In the genomic region with DNA sequence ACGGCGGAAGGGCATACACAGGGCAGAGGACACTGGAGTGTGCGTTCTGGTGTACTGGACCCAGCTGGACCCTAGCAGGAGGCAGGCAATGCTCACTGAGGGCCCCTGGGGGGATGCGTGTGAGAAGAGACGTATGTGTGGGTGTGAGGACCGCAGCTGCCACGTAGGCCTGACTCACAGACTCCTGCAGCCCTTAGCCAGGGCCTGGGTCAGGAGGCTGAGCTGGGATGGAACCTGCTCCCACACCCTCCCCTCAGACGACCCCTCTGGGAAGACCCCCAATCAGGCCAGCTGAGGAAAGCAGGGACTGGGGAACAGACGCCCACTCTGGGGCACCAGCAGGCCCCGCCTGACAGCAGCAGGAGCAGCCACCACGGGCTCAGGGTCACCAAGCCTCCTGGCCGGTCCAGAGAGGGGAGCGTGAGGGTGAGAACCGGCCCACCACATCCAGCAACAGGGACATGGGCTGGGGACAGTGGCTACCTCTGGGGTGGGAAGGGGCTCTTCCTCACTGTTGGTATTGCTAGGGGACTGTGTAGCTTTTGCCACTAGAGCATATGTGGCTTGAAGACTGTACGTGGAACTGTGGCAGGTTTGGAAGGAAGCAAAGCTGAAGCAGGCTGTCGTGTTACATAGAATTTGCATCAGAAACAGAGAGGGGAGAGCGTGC, we compare ENCODE assay signal across 8 cellular contexts. TPM values are rescaled to one million over a fixed set of nuclear protein-coding genes. Genes with fewer than 3 reads are reported as not detected.
DNase-seq lines count a peak whose midpoint lies in the region; ATAC-seq, FAIRE-seq and TF ChIP-seq lines count a peak whose summit lies in the region.
"Not testable (repeated sequence)": the region's sequence is repeated elsewhere in the genome, so short reads cannot be mapped to it uniquely, and the experiment has no call there.
"Had no signal": no experiment of that assay in that cellular context is flagged by ENCODE, and none has a peak within 500 bp of the region (broad histone marks: within the 10 kb centered on the region; RNA-seq: fewer than 3 reads in every experiment).

No MANE protein-coding gene starts in this region.

- not testable (repeated sequence) for H2AK5ac ChIP-seq in H9 (ENCODE audit: insufficient read length, low read length)

- peaks cover 2 to 31% (median 12%) of the 10 kb centered on the region in 3 experiments; a peak in 5 of 7 replicates for H3K36me3 Mint-ChIP-seq in H9 (ENCODE audit: insufficient read depth in 1 of 3, low read depth in 3 of 3)
- not testable (repeated sequence) for H3K36me3 Mint-ChIP-seq in glutamatergic neuron (ENCODE audit: unreplicated experiment)

- DNase-seq in AG09319 (ENCODE audit: extremely low read depth, low read depth) (peak; percentile 22), RPMI7951 (ENCODE audit: low read depth) (peak; percentile 96), posterior vena cava (ENCODE audit: low spot score) (peak; percentile 84)
- DNase-seq in H9; K562 (ENCODE audit: extremely low read depth in 1 of 4, low spot score in 3 of 4); glutamatergic neuron: not testable (repeated sequence)

- H3K27me3 Mint-ChIP-seq in H9 (ENCODE audit: low read depth); glutamatergic neuron (ENCODE audit: unreplicated experiment): not testable (repeated sequence)

- not testable (repeated sequence) for H2AFZ ChIP-seq in H9 (ENCODE audit: low read length); K562 (ENCODE audit: low read depth, low read length)

- BruUV-seq in K562 (replicated peaks; lab: Mats Ljungman, UMichigan): not testable (repeated sequence)

- not testable (repeated sequence) for H3K4me3 Mint-ChIP-seq in H9; glutamatergic neuron (ENCODE audit: unreplicated experiment)

- H3K4ac ChIP-seq in H9 (ENCODE audit: low read depth, low read length): not testable (repeated sequence)

- H4K20me1 ChIP-seq in H9 (ENCODE audit: control insufficient read depth, insufficient read depth, insufficient read length); K562 (replicated peaks; ENCODE audit: control insufficient read depth, insufficient read depth, low read length): not testable (repeated sequence)

- FAIRE-seq in K562 (lab: Jason Lieb, UNC): not testable (repeated sequence)

- H3K14ac ChIP-seq in H9 (ENCODE audit: insufficient read depth, low read length): not testable (repeated sequence)

- not testable (repeated sequence) for H3K79me1 ChIP-seq in H9 (ENCODE audit: insufficient read depth, low read depth, low read length, poor library complexity, severe bottlenecking)

- WGBS in H9 (ENCODE audit: extremely low coverage, insufficient read length, low lambda C conversion rate): no CpG with 5 or more reads among the region's 17 CpGs
- WGBS in K562 (ENCODE audit: insufficient coverage, low coverage, missing lambda C conversion rate): 83% methylated on average over 12 of the region's 17 CpGs

- intact Hi-C loops in K562 (cut with micrococcal nuclease); posterior vena cava (cut with DNase I): not testable (repeated sequence)

- H3K23me2 ChIP-seq in H9 (ENCODE audit: insufficient read length, low read depth, low read length, poor library complexity, severe bottlenecking): not testable (repeated sequence)

- H3T11ph ChIP-seq in H9 (ENCODE audit: low read length): not testable (repeated sequence)

- not testable (repeated sequence) for H2BK20ac ChIP-seq in H9 (ENCODE audit: low read depth, low read length, poor library complexity, severe bottlenecking)

- peaks cover 25% of the 10 kb centered on the region; the same call in 1 of the 3 replicates for H3K36me3 ChIP-seq in K562 (ENCODE audit: control insufficient read depth, insufficient read depth, low read length)

- H3K9me3 ChIP-seq in H9 (ENCODE audit: control insufficient read depth, low read depth, low read length); K562 (replicated peaks; ENCODE audit: control insufficient read depth, insufficient read depth, low read depth, low read length): not testable (repeated sequence)

- ATAC-seq in K562: not testable (repeated sequence)
- peak; percentile 6 for ATAC-seq in esophagus mucosa

- not testable (repeated sequence) for H3K9ac ChIP-seq in H9 (ENCODE audit: extremely low read depth, insufficient read length, low read length); K562 (ENCODE audit: insufficient read depth in 1 of 2, low read depth in 2 of 2, low read length in 2 of 2)

- H4K91ac ChIP-seq in H9 (ENCODE audit: insufficient read length, low read depth, low read length): not testable (repeated sequence)

- H3K9me3 Mint-ChIP-seq in H9; glutamatergic neuron (ENCODE audit: unreplicated experiment): not testable (repeated sequence)

- not testable (repeated sequence) for H3K4me1 ChIP-seq in H9 (ENCODE audit: insufficient read depth, low read length); K562 (replicated peaks in 1 of 2; ENCODE audit: control insufficient read depth in 2 of 2, insufficient read depth in 2 of 2, low read length in 2 of 2)

- not testable (repeated sequence) for H3K27me3 ChIP-seq in H9 (ENCODE audit: insufficient read depth, low read length); K562 (ENCODE audit: control insufficient read depth in 2 of 2, insufficient read depth in 2 of 2, low read length in 2 of 2)

- CTCF ChIA-PET in K562 (lab: Yijun Ruan, JAX; ENCODE audit: low intra/inter-chr PET ratio): not testable (repeated sequence)

- not testable (repeated sequence) for H3K56ac ChIP-seq in H9 (ENCODE audit: insufficient read length, low read depth, low read length)

- H3K23ac ChIP-seq in H9 (ENCODE audit: insufficient read length, low read depth, low read length): not testable (repeated sequence)

- H3K27ac Mint-ChIP-seq in H9: peak overlapping the region in 2 of 3 experiments; percentile 7 to 23; a peak in 2 of 7 replicates
- H3K27ac Mint-ChIP-seq in glutamatergic neuron (ENCODE audit: unreplicated experiment): peak overlapping the region; percentile 67

- TF ChIP-seq EP300 in K562 (IDR thresholded peaks at IDR 0.05; ENCODE audit: low read length): not testable (repeated sequence)

- TF ChIP-seq RAD21 in K562 (CRISPR knock-in tag; conservative IDR thresholded peaks at IDR 0.05 in 1 of 2, IDR thresholded peaks at IDR 0.05 in 1 of 2): not testable (repeated sequence)

- not testable (repeated sequence) for H3K79me2 ChIP-seq in H9 (ENCODE audit: insufficient read depth, low read length); K562 (ENCODE audit: control insufficient read depth, insufficient read depth, low read length)

- in situ Hi-C loops in K562 (cut with MboI): not testable (repeated sequence)

- not testable (repeated sequence) for H2BK15ac ChIP-seq in H9 (ENCODE audit: low read depth, low read length)

- POLR2A ChIA-PET in K562 (lab: Yijun Ruan, JAX): not testable (repeated sequence)

- not testable (repeated sequence) for H3K4me2 ChIP-seq in H9 (ENCODE audit: insufficient read depth, insufficient read length, low read length); K562 (ENCODE audit: insufficient read depth, low read length)

- H3K9me1 ChIP-seq in K562 (ENCODE audit: control insufficient read depth, insufficient read depth, low read length): not testable (repeated sequence)

- not testable (repeated sequence) for H2BK120ac ChIP-seq in H9 (ENCODE audit: low read depth, low read length, poor library complexity, severe bottlenecking)

- not testable (repeated sequence) for H4K8ac ChIP-seq in H9 (replicated peaks; ENCODE audit: insufficient read length, low read depth, low read length)

- not testable (repeated sequence) for H4K5ac ChIP-seq in H9 (ENCODE audit: insufficient read length, low read depth, low read length)

- TF ChIP-seq POLR2A in K562 (conservative IDR thresholded peaks at IDR 0.05): not testable (repeated sequence)

- not testable (repeated sequence) for H3K4me3 ChIP-seq in K562

- not testable (repeated sequence) for H3K4me1 Mint-ChIP-seq in H9; glutamatergic neuron (ENCODE audit: low read depth, unreplicated experiment)

- not testable (repeated sequence) for H3K27ac ChIP-seq in H9 (ENCODE audit: insufficient read length, low read depth, low read length); K562 (ENCODE audit: extremely low read depth, low read depth, low read length)

- TF ChIP-seq CTCF in AG09319 (IDR thresholded peaks at IDR 0.05; ENCODE audit: low read depth, low read length); H9 (conservative IDR thresholded peaks at IDR 0.05); K562 (IDR thresholded peaks at IDR 0.05 in 2 of 3, conservative IDR thresholded peaks at IDR 0.05 in 1 of 3; ENCODE audit: insufficient read depth in 2 of 3, low read depth in 1 of 3, low read length in 3 of 3); glutamatergic neuron (IDR thresholded peaks at IDR 0.05; ENCODE audit: partially characterized antibody, unreplicated experiment): not testable (repeated sequence)

- not testable (repeated sequence) for H2BK12ac ChIP-seq in H9 (ENCODE audit: insufficient read length, low read depth, low read length)

- not testable (repeated sequence) for H2BK5ac ChIP-seq in H9 (ENCODE audit: insufficient read length, low read length)

- H3K18ac ChIP-seq in H9 (ENCODE audit: insufficient read length, low read depth, low read length): not testable (repeated sequence)

RNA-seq across cellular contexts. Expression of gene PKD1, which starts 28.4 kb away (rescaled TPM):
- total RNA-seq in H9 (2021) (73.5 and 88.0 TPM in 2 replicates), K562 (2014; rRNA removed) (35.9 and 37.1 TPM in 2 replicates), K562 (2014; rRNA removed; fragmentation: Illumina TruSeq; extraction: Trizol) (4.5 and 7.0 TPM in 2 replicates), K562 (2015; rRNA removed; fragmentation: Illumina TruSeq; extraction: Trizol) (20.2 and 23.9 TPM in 2 replicates), K562 (2021) (65.5 and 93.5 TPM in 2 replicates), esophagus mucosa (34.8 TPM), glutamatergic neuron (ENCODE audit: unreplicated experiment) (628 TPM), posterior vena cava (100 to 1,000 TPM; 177 to 181 TPM)
- total RNA-seq in RPMI7951 (2014; rRNA removed; shearing (Covaris generic)): 19.1 and 29.9 TPM in 2 replicates
- total RNA-seq in K562 (2011; cell fraction: chromatin; rRNA removed; ENCODE audit: low replicate concordance): 153 and 616 TPM in 2 replicates
- total RNA-seq in K562 (2011; cell fraction: nucleolus; rRNA removed): 429 and 449 TPM in 2 replicates
- 168 and 178 TPM in 2 replicates for total RNA-seq in K562 (2011; cell fraction: nucleoplasm; rRNA removed)
- polyA plus RNA-seq in K562 (2011; rRNA removed) (12.6 and 21.4 TPM in 2 replicates), K562 (2014; fragmentation: Illumina TruSeq; extraction: Trizol) (6.9 and 21.8 TPM in 2 replicates), K562 (2014; fragmentation: Nextera tagmentation; extraction: Ambion mirVana) (under 1 TPM; 0.23 to 0.28 TPM), K562 (2014; rRNA removed) (42.3 and 54.4 TPM in 2 replicates)
- 19.4 and 51.6 TPM in 2 replicates for polyA plus RNA-seq in K562 (2011; cell fraction: cytosol; rRNA removed)
- 204 and 342 TPM in 2 replicates for polyA plus RNA-seq in K562 (2011; cell fraction: nucleus; rRNA removed)
- polyA plus RNA-seq in K562 (2012): 41.5 and 96.4 TPM in 2 replicates
- polyA minus RNA-seq in K562 (2011; rRNA and poly(A)+ RNA removed): 11.9 and 18.2 TPM in 2 replicates
- 46.2 and 53.6 TPM in 2 replicates for polyA minus RNA-seq in K562 (2011; cell fraction: cytosol; rRNA and poly(A)+ RNA removed)
- polyA minus RNA-seq in K562 (2011; cell fraction: nucleus; rRNA and poly(A)+ RNA removed): 87.5 and 110 TPM in 2 replicates

RNA-seq across cellular contexts. Expression of gene RAB26, which starts 41.2 kb away (rescaled TPM):
- total RNA-seq in H9 (2021): 2.4 and 3.0 TPM in 2 replicates
- 0.20 and 0.72 TPM in 2 replicates for total RNA-seq in RPMI7951 (2014; rRNA removed; shearing (Covaris generic))
- 8.2 and 15.9 TPM in 2 replicates for total RNA-seq in K562 (2011; cell fraction: chromatin; rRNA removed; ENCODE audit: low replicate concordance)
- 15.8 and 18.8 TPM in 2 replicates for total RNA-seq in K562 (2011; cell fraction: nucleolus; rRNA removed)
- total RNA-seq in K562 (2011; cell fraction: nucleoplasm; rRNA removed): 11.4 and 14.5 TPM in 2 replicates
- total RNA-seq in K562 (2014; rRNA removed): 2.9 and 3.5 TPM in 2 replicates
- total RNA-seq in K562 (2014; rRNA removed; fragmentation: Illumina TruSeq; extraction: Trizol): 0.58 and 0.77 TPM in 2 replicates
- 0.94 and 1.8 TPM in 2 replicates for total RNA-seq in K562 (2015; rRNA removed; fragmentation: Illumina TruSeq; extraction: Trizol)
- total RNA-seq in K562 (2021): 3.0 and 3.1 TPM in 2 replicates
- polyA plus RNA-seq in K562 (2011; rRNA removed): 5.3 and 13.0 TPM in 2 replicates
- polyA plus RNA-seq in K562 (2011; cell fraction: cytosol; rRNA removed): 4.8 and 7.7 TPM in 2 replicates
- polyA plus RNA-seq in K562 (2011; cell fraction: nucleus; rRNA removed): 65.3 and 85.4 TPM in 2 replicates
- 6.6 and 10.4 TPM in 2 replicates for polyA plus RNA-seq in K562 (2012)
- 2.1 and 2.2 TPM in 2 replicates for polyA plus RNA-seq in K562 (2014; fragmentation: Illumina TruSeq; extraction: Trizol)
- under 1 TPM; 0.25 to 0.63 TPM for polyA plus RNA-seq in K562 (2014; fragmentation: Nextera tagmentation; extraction: Ambion mirVana)
- 3.8 and 6.1 TPM in 2 replicates for polyA plus RNA-seq in K562 (2014; rRNA removed)
- 1.2 and 2.2 TPM in 2 replicates for polyA minus RNA-seq in K562 (2011; rRNA and poly(A)+ RNA removed)
- 1.8 TPM in 1 of 2 replicates, not detected in the other for polyA minus RNA-seq in K562 (2011; cell fraction: cytosol; rRNA and poly(A)+ RNA removed)
- 4.6 and 8.0 TPM in 2 replicates for polyA minus RNA-seq in K562 (2011; cell fraction: nucleus; rRNA and poly(A)+ RNA removed)
- 6.0 TPM for total RNA-seq in esophagus mucosa
- 292 TPM for total RNA-seq in glutamatergic neuron (ENCODE audit: unreplicated experiment)
- under 1 TPM in 1 of 2 donors, not detected in 1; 0.28 TPM for total RNA-seq in posterior vena cava
- total RNA-seq: CD4-positive, alpha-beta T cell had no signal

RNA-seq across cellular contexts. Expression of gene TRAF7, which starts 48.3 kb away (rescaled TPM):
- total RNA-seq in H9 (2021) (105 and 108 TPM in 2 replicates), K562 (2014; rRNA removed) (55.5 and 79.2 TPM in 2 replicates), K562 (2014; rRNA removed; fragmentation: Illumina TruSeq; extraction: Trizol) (24.3 and 29.9 TPM in 2 replicates), K562 (2015; rRNA removed; fragmentation: Illumina TruSeq; extraction: Trizol) (42.8 and 45.9 TPM in 2 replicates), K562 (2021) (109 and 113 TPM in 2 replicates), esophagus mucosa (96.6 TPM), glutamatergic neuron (ENCODE audit: unreplicated experiment) (74.8 TPM), posterior vena cava (10 to 100 TPM; 56.7 to 62.0 TPM)
- 47.7 and 57.2 TPM in 2 replicates for total RNA-seq in RPMI7951 (2014; rRNA removed; shearing (Covaris generic))
- 31.9 and 110 TPM in 2 replicates for total RNA-seq in K562 (2011; cell fraction: chromatin; rRNA removed; ENCODE audit: low replicate concordance)
- 74.5 and 76.3 TPM in 2 replicates for total RNA-seq in K562 (2011; cell fraction: nucleolus; rRNA removed)
- 45.7 and 51.9 TPM in 2 replicates for total RNA-seq in K562 (2011; cell fraction: nucleoplasm; rRNA removed)
- polyA plus RNA-seq in K562 (2011; rRNA removed) (41.6 and 61.6 TPM in 2 replicates), K562 (2014; fragmentation: Illumina TruSeq; extraction: Trizol) (40.8 and 76.8 TPM in 2 replicates), K562 (2014; fragmentation: Nextera tagmentation; extraction: Ambion mirVana) (1 to 10 TPM; 1.1 to 1.5 TPM), K562 (2014; rRNA removed) (55.5 and 63.3 TPM in 2 replicates)
- 63.2 and 103 TPM in 2 replicates for polyA plus RNA-seq in K562 (2011; cell fraction: cytosol; rRNA removed)
- 105 and 141 TPM in 2 replicates for polyA plus RNA-seq in K562 (2011; cell fraction: nucleus; rRNA removed)
- 99.7 and 110 TPM in 2 replicates for polyA plus RNA-seq in K562 (2012)
- polyA minus RNA-seq in K562 (2011; rRNA and poly(A)+ RNA removed): 24.9 and 30.1 TPM in 2 replicates
- polyA minus RNA-seq in K562 (2011; cell fraction: cytosol; rRNA and poly(A)+ RNA removed): 51.2 and 66.0 TPM in 2 replicates
- 25.8 and 29.9 TPM in 2 replicates for polyA minus RNA-seq in K562 (2011; cell fraction: nucleus; rRNA and poly(A)+ RNA removed)

RNA-seq across cellular contexts. Expression of gene TSC2, which starts 59.5 kb away (rescaled TPM):
- total RNA-seq in H9 (2021): 122 and 125 TPM in 2 replicates
- 19.0 and 19.5 TPM in 2 replicates for total RNA-seq in RPMI7951 (2014; rRNA removed; shearing (Covaris generic))
- total RNA-seq in K562 (2011; cell fraction: chromatin; rRNA removed; ENCODE audit: low replicate concordance): 274 and 710 TPM in 2 replicates
- total RNA-seq in K562 (2011; cell fraction: nucleolus; rRNA removed): 311 and 338 TPM in 2 replicates
- total RNA-seq in K562 (2011; cell fraction: nucleoplasm; rRNA removed): 244 and 254 TPM in 2 replicates
- total RNA-seq in K562 (2014; rRNA removed): 20.3 and 28.1 TPM in 2 replicates
- total RNA-seq in K562 (2014; rRNA removed; fragmentation: Illumina TruSeq; extraction: Trizol): 15.0 and 20.1 TPM in 2 replicates
- total RNA-seq in K562 (2015; rRNA removed; fragmentation: Illumina TruSeq; extraction: Trizol): 16.6 and 19.6 TPM in 2 replicates
- total RNA-seq in K562 (2021): 65.8 and 68.1 TPM in 2 replicates
- polyA plus RNA-seq in K562 (2011; rRNA removed): 15.5 and 35.5 TPM in 2 replicates
- polyA plus RNA-seq in K562 (2011; cell fraction: cytosol; rRNA removed): 21.9 and 33.6 TPM in 2 replicates
- polyA plus RNA-seq in K562 (2011; cell fraction: nucleus; rRNA removed): 157 and 220 TPM in 2 replicates
- polyA plus RNA-seq in K562 (2012): 46.9 and 75.1 TPM in 2 replicates
- polyA plus RNA-seq in K562 (2014; fragmentation: Illumina TruSeq; extraction: Trizol): 27.8 and 35.8 TPM in 2 replicates
- 1 to 10 TPM; 1.3 to 2.3 TPM for polyA plus RNA-seq in K562 (2014; fragmentation: Nextera tagmentation; extraction: Ambion mirVana)
- 32.0 and 35.2 TPM in 2 replicates for polyA plus RNA-seq in K562 (2014; rRNA removed)
- polyA minus RNA-seq in K562 (2011; rRNA and poly(A)+ RNA removed): 41.8 and 43.8 TPM in 2 replicates
- 49.2 and 80.8 TPM in 2 replicates for polyA minus RNA-seq in K562 (2011; cell fraction: cytosol; rRNA and poly(A)+ RNA removed)
- polyA minus RNA-seq in K562 (2011; cell fraction: nucleus; rRNA and poly(A)+ RNA removed): 48.9 and 58.8 TPM in 2 replicates
- 49.5 TPM for total RNA-seq in esophagus mucosa
- total RNA-seq in glutamatergic neuron (ENCODE audit: unreplicated experiment): 215 TPM
- total RNA-seq in posterior vena cava: 10 to 100 TPM; 77.8 to 86.9 TPM

RNA-seq across cellular contexts. Expression of gene NTHL1, which starts 59.6 kb away (rescaled TPM):
- total RNA-seq in H9 (2021) (52.0 and 54.0 TPM in 2 replicates), K562 (2014; rRNA removed) (58.8 and 76.7 TPM in 2 replicates), K562 (2014; rRNA removed; fragmentation: Illumina TruSeq; extraction: Trizol) (3.6 and 6.7 TPM in 2 replicates), K562 (2015; rRNA removed; fragmentation: Illumina TruSeq; extraction: Trizol) (27.9 and 30.6 TPM in 2 replicates), K562 (2021) (43.5 and 54.2 TPM in 2 replicates), esophagus mucosa (15.8 TPM), glutamatergic neuron (ENCODE audit: unreplicated experiment) (194 TPM), posterior vena cava (10 to 100 TPM in 1 of 2 donors, 1 to 10 TPM in 1; 8.1 to 15.2 TPM)
- total RNA-seq in RPMI7951 (2014; rRNA removed; shearing (Covaris generic)): 24.8 and 48.2 TPM in 2 replicates
- total RNA-seq in K562 (2011; cell fraction: chromatin; rRNA removed; ENCODE audit: low replicate concordance): 7.3 and 19.8 TPM in 2 replicates
- total RNA-seq in K562 (2011; cell fraction: nucleolus; rRNA removed): 25.7 and 29.0 TPM in 2 replicates
- 12.0 and 20.0 TPM in 2 replicates for total RNA-seq in K562 (2011; cell fraction: nucleoplasm; rRNA removed)
- polyA plus RNA-seq in K562 (2011; rRNA removed) (17.6 and 27.0 TPM in 2 replicates), K562 (2014; fragmentation: Illumina TruSeq; extraction: Trizol) (11.4 and 20.2 TPM in 2 replicates), K562 (2014; fragmentation: Nextera tagmentation; extraction: Ambion mirVana) (1 to 10 TPM; 1.1 to 4.7 TPM), K562 (2014; rRNA removed) (45.0 and 52.8 TPM in 2 replicates)
- 49.2 and 100 TPM in 2 replicates for polyA plus RNA-seq in K562 (2011; cell fraction: cytosol; rRNA removed)
- 20.3 and 30.8 TPM in 2 replicates for polyA plus RNA-seq in K562 (2011; cell fraction: nucleus; rRNA removed)
- 27.8 and 29.2 TPM in 2 replicates for polyA plus RNA-seq in K562 (2012)
- polyA minus RNA-seq in K562 (2011; rRNA and poly(A)+ RNA removed): 5.4 and 8.8 TPM in 2 replicates
- 14.4 and 19.7 TPM in 2 replicates for polyA minus RNA-seq in K562 (2011; cell fraction: cytosol; rRNA and poly(A)+ RNA removed)
- polyA minus RNA-seq in K562 (2011; cell fraction: nucleus; rRNA and poly(A)+ RNA removed): 7.1 TPM in 2 replicates

Comparison
In these comparisons a context has a peak if more than half of its experiments do, and no peak if none do; other contexts are left out.
1. RNA of gene RAB26, which starts 41.2 kb away (total RNA-seq): 292 TPM in glutamatergic neuron (single experiment); 6.0 TPM in esophagus mucosa (single experiment), 0.58 to 18.8 TPM in K562, 2.4 to 3.0 TPM in H9, 0.20 to 0.72 TPM in RPMI7951 and 0.28 TPM in posterior vena cava; every median in the first group is over 10 times any median in the second.